7 cellular contexts compared by ENCODE assay signal in genomic region chr2:175143191-175143590, GRCh38.
"Had no signal": no experiment of that assay in that cellular context is flagged by ENCODE, and none has a peak within 500 bp of the region (broad histone marks: within the 10 kb centered on the region; RNA-seq: fewer than 3 reads in every experiment).

No MANE protein-coding gene starts in this region.

- ATAC-seq: HCT116 had no signal

- H3K9me3 ChIP-seq: HAP-1 had no signal

- DNase-seq: GM23248, GOT3, H7, IMR-90 had no signal

- H3K36me3 ChIP-seq: HAP-1 had no signal

- H2AFZ ChIP-seq: GM23248 had no signal

- H3K9ac ChIP-seq: GM23248 had no signal

- FAIRE-seq: HTR-8/SVneo had no signal

- H3K27ac ChIP-seq: GM23248 had no signal

- H3K4me3 ChIP-seq: GM23248, HAP-1 had no signal
